Comparison of ENCODE assay signal across 1 cellular context in genomic region chr12:32755654-32756475, GRCh38.
TF ChIP-seq lines count a peak whose summit lies in the region.

TSS of gene YARS2 (minus strand) at chr12:32755897. CDS start at chr12:32755874, 23 bp downstream.

TF ChIP-seq in K562, 482 proteins besides CTCF, POLR2A, EP300 and RAD21 (continued from another document and continues in another):
- 0 out of 2 replicates have a peak, but pooled peaks have one; percentile 0 for TF ChIP-seq ETV5 (CRISPR knock-in tag; IDR thresholded peaks at IDR 0.05; ENCODE audit: low read depth)
- TF ChIP-seq RCOR1 (IDR thresholded peaks at IDR 0.05; ENCODE audit: borderline replicate concordance in 1 of 2, low read depth in 2 of 2, low read length in 2 of 2): 0 out of 4 replicates have a peak, but pooled peaks of 1 of the 2 experiments have one; percentile 7
- TF ChIP-seq TAL1 (IDR thresholded peaks at IDR 0.05): 0 out of 2 replicates have a peak, but pooled peaks have one; percentile 6
- TF ChIP-seq ZNF592 (IDR thresholded peaks at IDR 0.05): peak; percentile 68
- TF ChIP-seq RBFOX2 (IDR thresholded peaks at IDR 0.05; ENCODE audit: low read depth, low read length): peak; percentile 91
- TF ChIP-seq ETV1 (tag; conservative IDR thresholded peaks at IDR 0.05; ENCODE audit: low read depth): no peak
- peak; percentile 4 for TF ChIP-seq C11orf30 (IDR thresholded peaks at IDR 0.05; ENCODE audit: low read depth)
- TF ChIP-seq BRF1 (IDR thresholded peaks at IDR 0.05; ENCODE audit: borderline replicate concordance, extremely low read depth, insufficient read length): no peak
- peak; percentile 68 for TF ChIP-seq EP400 (IDR thresholded peaks at IDR 0.05)
- TF ChIP-seq ATF7 (IDR thresholded peaks at IDR 0.05): peak; percentile 72
- TF ChIP-seq CBX3 (IDR thresholded peaks at IDR 0.05; ENCODE audit: borderline replicate concordance in 1 of 2, low read length in 2 of 2): no peak
- TF ChIP-seq AFF1 (IDR thresholded peaks at IDR 0.05; ENCODE audit: low read depth in 1 of 2, partially characterized antibody in 2 of 2): peak in 1 of 2 experiments; percentile 50
- TF ChIP-seq HSF4 (CRISPR knock-in tag; IDR thresholded peaks at IDR 0.05; ENCODE audit: borderline replicate concordance): peak; percentile 41; the same call in 1 of the 2 replicates
- no peak for TF ChIP-seq CCAR2 (IDR thresholded peaks at IDR 0.05; ENCODE audit: low read depth, low read length)
- TF ChIP-seq PML (IDR thresholded peaks at IDR 0.05; ENCODE audit: low read length): peak; percentile 77
- peak in 1 of 2 experiments; percentile 48; a peak in 1 of 4 replicates for TF ChIP-seq KDM4B (IDR thresholded peaks at IDR 0.05; ENCODE audit: borderline replicate concordance in 2 of 2, low read depth in 1 of 2)
- TF ChIP-seq ZFX (CRISPR knock-in tag; IDR thresholded peaks at IDR 0.05): peak; percentile 84
- TF ChIP-seq ZBTB33 (CRISPR knock-in tag; IDR thresholded peaks at IDR 0.05): peak; percentile 11; the same call in 1 of the 2 replicates
- TF ChIP-seq ZNF318 (IDR thresholded peaks at IDR 0.05; ENCODE audit: borderline replicate concordance in 1 of 2, low read depth in 1 of 2): no peak
- peak in 1 of 2 experiments; percentile 78; a peak in 2 of 4 replicates for TF ChIP-seq ZNF639 (CRISPR knock-in tag; conservative IDR thresholded peaks at IDR 0.05 in 1 of 2, IDR thresholded peaks at IDR 0.05 in 1 of 2)
- peak; percentile 65; the same call in 1 of the 2 replicates for TF ChIP-seq ATF6 (CRISPR knock-in tag; IDR thresholded peaks at IDR 0.05)
- peak in 1 of 2 experiments; percentile 49; a peak in 1 of 4 replicates for TF ChIP-seq ARNT (IDR thresholded peaks at IDR 0.05)
- no peak for TF ChIP-seq ZBED1 (IDR thresholded peaks at IDR 0.05)
- TF ChIP-seq ZEB2 (IDR thresholded peaks at IDR 0.05): 0 out of 2 replicates have a peak, but pooled peaks have one; percentile 16
- peak; percentile 94 for TF ChIP-seq SUPT5H (IDR thresholded peaks at IDR 0.05)
- no peak for TF ChIP-seq CTCFL (IDR thresholded peaks at IDR 0.05; ENCODE audit: borderline replicate concordance, insufficient read depth, low read depth, low read length, poor library complexity, severe bottlenecking)
- TF ChIP-seq E2F5 (CRISPR knock-in tag; IDR thresholded peaks at IDR 0.05): no peak
